ENCODE assay signal across 30 cellular contexts in genomic region chr22:31151872-31152271, GRCh38. TPM values are rescaled to one million over a fixed set of nuclear protein-coding genes. Genes with fewer than 3 reads are reported as not detected.
"Had no signal": no experiment of that assay in that cellular context is flagged by ENCODE, and none has a peak within 500 bp of the region (broad histone marks: within the 10 kb centered on the region; RNA-seq: fewer than 3 reads in every experiment).

No MANE protein-coding gene starts in this region.

- H3K9me3 ChIP-seq: body of pancreas, esophagus squamous epithelium had no signal

- DNase-seq: activated B cell treated with CpG ODN at 0.5 μM for 24 hours; activated CD4-positive, alpha-beta T cell treated with anti-CD3 and anti-CD28 coated beads for 48 hours; activated CD4-positive, alpha-beta T cell treated with anti-CD3 and anti-CD28 coated beads, Interleukin-2, amount 50 U/mL, for 1 hour; activated CD4-positive, alpha-beta T cell treated with anti-CD3 and anti-CD28 coated beads, Interleukin-2, amount 50 U/mL, for 48 hours; activated CD8-positive, alpha-beta memory T cell treated with anti-CD3 and anti-CD28 coated beads for 24 hours; activated CD8-positive, alpha-beta T cell treated with anti-CD3 and anti-CD28 coated beads for 36 hours; activated effector memory CD4-positive, alpha-beta T cell treated with Interleukin-2 at 50 U/mL for 16 hours; activated gamma-delta T cell treated with Interleukin-2 at 50 U/mL for 16 hours; activated naive CD4-positive, alpha-beta T cell treated with anti-CD3 and anti-CD28 coated beads, Interleukin-2, amount 50 U/mL, for 16 hours; activated naive CD4-positive, alpha-beta T cell treated with Interleukin-2 at 50 U/mL for 16 hours; activated T-cell treated with anti-CD3 and anti-CD28 coated beads, Interleukin-2, amount 50 U/mL, for 4 hours; amniotic stem cell; aorta; body of pancreas; caudate nucleus; cortex of kidney; dermis blood vessel endothelial cell; effector CD4-positive, alpha-beta T cell; effector memory CD8-positive, alpha-beta T cell; esophagus squamous epithelium; foreskin melanocyte; T-cell; T1000; WERI-Rb-1 had no signal

- H3K36me3 ChIP-seq: esophagus squamous epithelium, WERI-Rb-1 had no signal

- H3K27ac ChIP-seq: body of pancreas, epithelial cell of prostate, esophagus squamous epithelium, WERI-Rb-1 had no signal

- H3K27ac Mint-ChIP-seq: activated B cell treated with CpG ODN at 0.5 μM for 24 hours; activated CD8-positive, alpha-beta T cell treated with anti-CD3 and anti-CD28 coated beads for 36 hours; activated naive CD8-positive, alpha-beta T cell; activated T-helper 17 cell treated with anti-CD3 and anti-CD28 coated beads, Interleukin-2, amount 50 U/mL, for 72 hours; effector memory CD8-positive, alpha-beta T cell; T-cell; T-helper 1 cell treated with Interleukin-12 subunit alpha and Interleukin-12 subunit beta and Interleukin-4 antibody, amounts not matched to agents 30 μg/mL and 1 μg/mL, for 36 hours had no signal

- H3K9me3 Mint-ChIP-seq: activated B cell treated with CpG ODN at 0.5 μM for 24 hours; activated T-cell treated with anti-CD3 and anti-CD28 coated beads, Interleukin-2, amount 50 U/mL, for 4 hours; activated T-helper 17 cell treated with anti-CD3 and anti-CD28 coated beads, Interleukin-2, amount 50 U/mL, for 72 hours had no signal

- H3K4me3 Mint-ChIP-seq: activated B cell treated with CpG ODN at 0.5 μM for 24 hours; activated CD8-positive, alpha-beta T cell treated with anti-CD3 and anti-CD28 coated beads for 36 hours; activated naive CD8-positive, alpha-beta T cell; activated T-cell treated with anti-CD3 and anti-CD28 coated beads, Interleukin-2, amount 50 U/mL, for 4 hours; activated T-helper 17 cell treated with anti-CD3 and anti-CD28 coated beads, Interleukin-2, amount 50 U/mL, for 72 hours; effector memory CD8-positive, alpha-beta T cell; T-cell; T-helper 1 cell treated with Interleukin-12 subunit alpha and Interleukin-12 subunit beta and Interleukin-4 antibody, amounts not matched to agents 30 μg/mL and 1 μg/mL, for 36 hours had no signal

- H3K27me3 ChIP-seq: body of pancreas, esophagus squamous epithelium had no signal

- ATAC-seq: activated CD4-positive, CD25-positive, alpha-beta regulatory T cell treated with anti-CD3 and anti-CD28 coated beads, Interleukin-2, amount 50 U/mL, for 24 hours; activated CD8-positive, alpha-beta T cell treated with anti-CD3 and anti-CD28 coated beads for 36 hours; activated T-cell treated with anti-CD3 and anti-CD28 coated beads, Interleukin-2, amount 50 U/mL, for 4 hours; activated T-helper 17 cell treated with anti-CD3 and anti-CD28 coated beads, Interleukin-2, amount 50 U/mL, for 72 hours; body of pancreas; effector memory CD8-positive, alpha-beta T cell; T-cell had no signal

- H3K27me3 Mint-ChIP-seq: activated naive CD8-positive, alpha-beta T cell had no signal

- H3K4me3 ChIP-seq: body of pancreas, esophagus squamous epithelium had no signal

- H3K36me3 Mint-ChIP-seq: T-cell had no signal

- H3K4me1 Mint-ChIP-seq: activated T-helper 17 cell treated with anti-CD3 and anti-CD28 coated beads, Interleukin-2, amount 50 U/mL, for 72 hours; T-cell had no signal

RNA-seq across cellular contexts. Expression of gene PLA2G3, which starts 11.6 kb away (rescaled TPM):
- total RNA-seq: activated B cell treated with CpG ODN at 0.5 μM for 24 hours; activated CD8-positive, alpha-beta T cell treated with anti-CD3 and anti-CD28 coated beads for 36 hours; activated T-cell treated with anti-CD3 and anti-CD28 coated beads, Interleukin-2, amount 50 U/mL, for 4 hours; activated T-helper 17 cell treated with anti-CD3 and anti-CD28 coated beads, Interleukin-2, amount 50 U/mL, for 72 hours; aorta; body of pancreas; dermis blood vessel endothelial cell; T-cell; T-helper 2 cell treated with Interferon-gamma antibody and Interleukin-4, amounts not matched to agents 100 ng/mL and 5 ng/mL, for 36 hours had no signal

RNA-seq across cellular contexts. Expression of gene INPP5J, which starts 29.1 kb away (rescaled TPM):
- total RNA-seq: dermis blood vessel endothelial cell; T-helper 2 cell treated with Interferon-gamma antibody and Interleukin-4, amounts not matched to agents 100 ng/mL and 5 ng/mL, for 36 hours had no signal
